ENCODE assay signal across 1 cellular context in genomic region chr21:45439171-45439872, GRCh38.
TF ChIP-seq lines count a peak whose summit lies in the region.

No MANE protein-coding gene starts in this region.

TF ChIP-seq in K562, 482 proteins besides CTCF, POLR2A, EP300 and RAD21 (continued from another document and continues in another):
- TF ChIP-seq RCOR1 (IDR thresholded peaks at IDR 0.05; ENCODE audit: borderline replicate concordance in 1 of 2, low read depth in 2 of 2, low read length in 2 of 2) (peak; percentile 7 to 9; a peak in 1 of 4 replicates), ZBTB12 (CRISPR knock-in tag; IDR thresholded peaks at IDR 0.05) (no peak), FOXO4 (CRISPR knock-in tag; IDR thresholded peaks at IDR 0.05) (no peak), PHF8 (IDR thresholded peaks at IDR 0.05; ENCODE audit: borderline replicate concordance, low read length) (peak; percentile 54; the same call in 1 of the 2 replicates), L3MBTL2 (IDR thresholded peaks at IDR 0.05) (peak; percentile 87), XRCC5 (IDR thresholded peaks at IDR 0.05; ENCODE audit: low read depth, low read length) (peak; percentile 78; the same call in 1 of the 2 replicates), ZBTB9 (CRISPR knock-in tag; IDR thresholded peaks at IDR 0.05) (0 out of 2 replicates have a peak, but pooled peaks have one; percentile 38), BCL6 (CRISPR knock-in tag; IDR thresholded peaks at IDR 0.05) (no peak), SMC3 (conservative IDR thresholded peaks at IDR 0.05; ENCODE audit: insufficient read depth, low read depth, low read length) (peak; percentile 100), HBP1 (CRISPR knock-in tag; IDR thresholded peaks at IDR 0.05) (no peak), FIP1L1 (IDR thresholded peaks at IDR 0.05; ENCODE audit: low read depth, low read length, poor library complexity, severe bottlenecking) (peak; percentile 58), STAG1 (CRISPR knock-in tag; IDR thresholded peaks at IDR 0.05; ENCODE audit: borderline replicate concordance) (peak; percentile 94), MTA3 (IDR thresholded peaks at IDR 0.05; ENCODE audit: borderline replicate concordance) (peak; percentile 87), U2AF1 (optimal IDR thresholded peaks at IDR 0.05; ENCODE audit: low read depth, low read length) (no peak), HNRNPLL (IDR thresholded peaks at IDR 0.05; ENCODE audit: low read depth, low read length, poor library complexity, severe bottlenecking) (peak; percentile 50), ZFX (CRISPR knock-in tag; IDR thresholded peaks at IDR 0.05) (peak; percentile 95), MBD1 (CRISPR knock-in tag; IDR thresholded peaks at IDR 0.05) (peak; percentile 31; the same call in 1 of the 2 replicates), SREBF2 (CRISPR knock-in tag; IDR thresholded peaks at IDR 0.05) (no peak), ZNF263 (CRISPR knock-in tag; IDR thresholded peaks at IDR 0.05; ENCODE audit: borderline replicate concordance) (peak; percentile 69; the same call in 1 of the 2 replicates), KLF16 (IDR thresholded peaks at IDR 0.05) (0 out of 2 replicates have a peak, but pooled peaks have one; percentile 32), LCOR (CRISPR knock-in tag; IDR thresholded peaks at IDR 0.05) (0 out of 2 replicates have a peak, but pooled peaks have one; percentile 59), GTF3C2 (IDR thresholded peaks at IDR 0.05; ENCODE audit: borderline replicate concordance, extremely low read depth, insufficient read length) (no peak), KDM2B (CRISPR knock-in tag; IDR thresholded peaks at IDR 0.05) (peak; percentile 71), ZNF274 (IDR thresholded peaks at IDR 0.05; ENCODE audit: borderline replicate concordance, low read depth, low read length) (no peak), ZNF431 (CRISPR knock-in tag; IDR thresholded peaks at IDR 0.05) (peak; percentile 61; the same call in 1 of the 2 replicates), GTF2A2 (tag; IDR thresholded peaks at IDR 0.05) (no peak), NR2C2 (CRISPR knock-in tag; IDR thresholded peaks at IDR 0.05) (peak; percentile 90), NR2C2 (tag; IDR thresholded peaks at IDR 0.05) (peak; percentile 86), ZBTB33 (CRISPR knock-in tag; IDR thresholded peaks at IDR 0.05) (peak; percentile 77; the same call in 1 of the 2 replicates), YY1 (IDR thresholded peaks at IDR 0.05; ENCODE audit: borderline replicate concordance in 1 of 3, control insufficient read depth in 1 of 3, extremely low read depth in 1 of 3, insufficient read depth in 3 of 3, insufficient read length in 1 of 3, insufficient replicate concordance in 2 of 3, low read depth in 1 of 3, low read length in 2 of 3) (peak in 2 of 3 experiments; percentile 38 to 45), ZNF140 (CRISPR knock-in tag; IDR thresholded peaks at IDR 0.05) (no peak), TFAM (CRISPR knock-in tag; conservative IDR thresholded peaks at IDR 0.05) (no peak), ZFP1 (CRISPR knock-in tag; IDR thresholded peaks at IDR 0.05) (no peak), ZNF512 (tag; IDR thresholded peaks at IDR 0.05) (no peak), SMAD4 (CRISPR knock-in tag; conservative IDR thresholded peaks at IDR 0.05) (peak; percentile 64; the same call in 1 of the 2 replicates), ZNF76 (CRISPR knock-in tag; IDR thresholded peaks at IDR 0.05; ENCODE audit: borderline replicate concordance) (0 out of 2 replicates have a peak, but pooled peaks have one; percentile 44), TOE1 (IDR thresholded peaks at IDR 0.05; ENCODE audit: borderline replicate concordance) (no peak), TOE1 (CRISPR knock-in tag; IDR thresholded peaks at IDR 0.05; ENCODE audit: borderline replicate concordance, low read depth) (peak; percentile 84; the same call in 1 of the 2 replicates), ZNF507 (tag; conservative IDR thresholded peaks at IDR 0.05) (no peak), MCM2 (IDR thresholded peaks at IDR 0.05; ENCODE audit: low read depth) (no peak), NRF1 (conservative IDR thresholded peaks at IDR 0.05 in 1 of 2, IDR thresholded peaks at IDR 0.05 in 1 of 2) (peak; percentile 35 to 49; a peak in 3 of 4 replicates), ZNF146 (CRISPR knock-in tag; IDR thresholded peaks at IDR 0.05; ENCODE audit: unreplicated experiment) (no peak), NR2C1 (IDR thresholded peaks at IDR 0.05) (peak; percentile 77; the same call in 1 of the 2 replicates), NR2C1 (tag; IDR thresholded peaks at IDR 0.05) (peak; percentile 86), ZBTB1 (CRISPR knock-in tag; IDR thresholded peaks at IDR 0.05; ENCODE audit: borderline replicate concordance, low read depth) (no peak), HCFC1 (IDR thresholded peaks at IDR 0.05; ENCODE audit: low read depth, low read length) (peak; percentile 37; the same call in 1 of the 2 replicates), SP2 (IDR thresholded peaks at IDR 0.05; ENCODE audit: extremely low read depth, low read depth, low read length, poor library complexity, severe bottlenecking) (no peak), OTX1 (CRISPR knock-in tag; IDR thresholded peaks at IDR 0.05) (no peak), ZNF324 (CRISPR knock-in tag; IDR thresholded peaks at IDR 0.05) (0 out of 2 replicates have a peak, but pooled peaks have one; percentile 11), CBFB (CRISPR knock-in tag; IDR thresholded peaks at IDR 0.05) (peak; percentile 89), CXXC5 (CRISPR knock-in tag; IDR thresholded peaks at IDR 0.05) (peak; percentile 92), GMEB1 (CRISPR knock-in tag; IDR thresholded peaks at IDR 0.05) (peak; percentile 68), HNRNPL (IDR thresholded peaks at IDR 0.05; ENCODE audit: low read depth, low read length) (0 out of 2 replicates have a peak, but pooled peaks have one; percentile 12), TCFL5 (CRISPR knock-in tag; conservative IDR thresholded peaks at IDR 0.05) (no peak), CHD2 (IDR thresholded peaks at IDR 0.05; ENCODE audit: low read depth, low read length) (0 out of 2 replicates have a peak, but pooled peaks have one; percentile 13), CREM (IDR thresholded peaks at IDR 0.05; ENCODE audit: low read depth) (peak; percentile 55; the same call in 1 of the 2 replicates)
